In genomic region chr19:49148784-49149651, GRCh38 we compare ENCODE assay signal across 8 cellular contexts. TPM values are rescaled to one million over a fixed set of nuclear protein-coding genes. Genes with fewer than 3 reads are reported as not detected.
DNase-seq lines count a peak whose midpoint lies in the region; ATAC-seq and TF ChIP-seq lines count a peak whose summit lies in the region.

No MANE protein-coding gene starts in this region.

- H3K4me1 ChIP-seq in osteoblast (ENCODE audit: insufficient read depth, low read length): peaks cover 29% of the 10 kb centered on the region
- peaks cover 22% of the 10 kb centered on the region for H3K4me1 ChIP-seq in testis

- TF ChIP-seq CTCF in glutamatergic neuron (IDR thresholded peaks at IDR 0.05; ENCODE audit: partially characterized antibody, unreplicated experiment) (no peak), osteoblast (IDR thresholded peaks at IDR 0.05; ENCODE audit: extremely low read depth, low read depth, low read length) (no peak), testis (IDR thresholded peaks at IDR 0.05) (no peak)

- ATAC-seq in HG03097 (IDR thresholded peaks at IDR 0.05; ENCODE audit: low FRiP score, unreplicated experiment): no peak

- H3K36me3 Mint-ChIP-seq in glutamatergic neuron (ENCODE audit: unreplicated experiment): peaks cover 2% of the 10 kb centered on the region

- H3K27me3 ChIP-seq in osteoblast (ENCODE audit: insufficient read depth, low read length) (no peaks in the 10 kb centered on the region), testis (no peaks in the 10 kb centered on the region)

- H3K4me3 ChIP-seq in osteoblast (ENCODE audit: insufficient read depth, low read length) (peak overlapping the region; percentile 92), testis (peak overlapping the region; percentile 65 to 72)

- H3K27me3 Mint-ChIP-seq in glutamatergic neuron (ENCODE audit: unreplicated experiment): peaks cover 21% of the 10 kb centered on the region

- intact Hi-C loops in testis (cut with DNase I; ENCODE audit: low total_unique reads): loop anchor here (10.0 kb wide), 1 partner anchor 54 kb away; no protein-coding TSS in a partner anchor

- H3K4me1 Mint-ChIP-seq in glutamatergic neuron (ENCODE audit: low read depth, unreplicated experiment): peaks cover 13% of the 10 kb centered on the region

- peak overlapping the region; percentile 98 for H3K4me2 ChIP-seq in osteoblast (ENCODE audit: insufficient read depth, low read length)

- no peaks in the 10 kb centered on the region for H3K79me2 ChIP-seq in osteoblast (ENCODE audit: insufficient read depth, low read length)

- no peaks in the 10 kb centered on the region for H4K20me1 ChIP-seq in osteoblast (ENCODE audit: insufficient read depth, low read length)

- 2 to 4% methylated on average over 28 to 44 of the region's 49 CpGs for WGBS in testis, 2 donors

- no peaks in the 10 kb centered on the region for H3K9me3 ChIP-seq in osteoblast (ENCODE audit: low read depth, low read length)
- no peaks in the 10 kb centered on the region for H3K9me3 ChIP-seq in testis

- TF ChIP-seq POLR2A in testis (IDR thresholded peaks at IDR 0.05): peak; percentile 24

- peaks cover 24% of the 10 kb centered on the region for H3K9me3 Mint-ChIP-seq in glutamatergic neuron (ENCODE audit: unreplicated experiment)

- peak overlapping the region; percentile 89 for H3K27ac Mint-ChIP-seq in glutamatergic neuron (ENCODE audit: unreplicated experiment)

- peak overlapping the region; percentile 26 for H3K27ac ChIP-seq in osteoblast (ENCODE audit: low read depth, low read length)
- peak overlapping the region; percentile 67 to 84 for H3K27ac ChIP-seq in testis

- peak overlapping the region; percentile 95 for H2AFZ ChIP-seq in osteoblast (ENCODE audit: low read length)

- DNase-seq in ELR (ENCODE audit: low read depth): peak; percentile 94
- peak; percentile 92 for DNase-seq in NCI-H1105 treated with DMSO at 0.1 percent for 48 hours (lab: John Stamatoyannopoulos, UW)
- DNase-seq in T follicular helper cell (ENCODE audit: low read depth): peak; percentile 67
- DNase-seq in activated naive CD8-positive, alpha-beta T cell treated with anti-CD3 and anti-CD28 coated beads, Interleukin-2, amount 50 U/mL, for 16 hours (ENCODE audit: low read depth, low spot score): peak; percentile 69
- peak; percentile 100 for DNase-seq in glutamatergic neuron
- DNase-seq in osteoblast (ENCODE audit: insufficient read length, low spot score, missing footprints): peak; percentile 98
- peak; percentile 100 for DNase-seq in testis

- H3K4me3 Mint-ChIP-seq in glutamatergic neuron (ENCODE audit: unreplicated experiment): peak overlapping the region; percentile 96

- H3K36me3 ChIP-seq in osteoblast (ENCODE audit: insufficient read depth, low read length) (no peaks in the 10 kb centered on the region), testis (ENCODE audit: low read depth, missing control alignments) (no peaks in the 10 kb centered on the region)

RNA-seq across cellular contexts. Expression of gene HRC, which starts 6.2 kb away (rescaled TPM):
- total RNA-seq in glutamatergic neuron (ENCODE audit: unreplicated experiment): 26.6 TPM
- not detected in 2 replicates for total RNA-seq in osteoblast
- 1 to 10 TPM; 1.8 to 5.4 TPM for total RNA-seq in testis
- 4.1 TPM for polyA plus RNA-seq in testis (ENCODE audit: insufficient read depth, low read depth, low replicate concordance)

RNA-seq across cellular contexts. Expression of gene TRPM4, which starts 8.6 kb away (rescaled TPM):
- total RNA-seq in glutamatergic neuron (ENCODE audit: unreplicated experiment) (54.1 TPM), osteoblast (15.9 and 20.6 TPM in 2 replicates), testis (10 to 100 TPM; 30.5 to 45.7 TPM)
- 16.0 TPM for polyA plus RNA-seq in testis (ENCODE audit: insufficient read depth, low read depth, low replicate concordance)

RNA-seq across cellular contexts. Expression of gene PPFIA3, which starts 29.7 kb away (rescaled TPM):
- total RNA-seq in glutamatergic neuron (ENCODE audit: unreplicated experiment): 104 TPM
- total RNA-seq in osteoblast: 1.1 and 1.2 TPM in 2 replicates
- 10 to 100 TPM in 1 of 2 donors, 1 to 10 TPM in 1; 9.2 to 13.1 TPM for total RNA-seq in testis
- polyA plus RNA-seq in testis (ENCODE audit: insufficient read depth, low read depth, low replicate concordance): 8.8 TPM

RNA-seq across cellular contexts. Expression of gene C19orf73, which starts 30.1 kb away (rescaled TPM):
- 3.2 TPM for total RNA-seq in glutamatergic neuron (ENCODE audit: unreplicated experiment)
- total RNA-seq in osteoblast: 0.36 TPM in 1 of 2 replicates, not detected in the other
- total RNA-seq in testis: 1 to 10 TPM; 4.0 to 8.5 TPM
- polyA plus RNA-seq in testis (ENCODE audit: insufficient read depth, low read depth, low replicate concordance): 1.5 TPM

RNA-seq across cellular contexts. Expression of gene LIN7B, which starts 34.8 kb away (rescaled TPM):
- 32.6 TPM for total RNA-seq in glutamatergic neuron (ENCODE audit: unreplicated experiment)
- 5.6 and 6.2 TPM in 2 replicates for total RNA-seq in osteoblast
- 10 to 100 TPM; 57.6 to 66.2 TPM for total RNA-seq in testis
- polyA plus RNA-seq in testis (ENCODE audit: insufficient read depth, low read depth, low replicate concordance): 22.4 TPM
